In the genomic region with DNA sequence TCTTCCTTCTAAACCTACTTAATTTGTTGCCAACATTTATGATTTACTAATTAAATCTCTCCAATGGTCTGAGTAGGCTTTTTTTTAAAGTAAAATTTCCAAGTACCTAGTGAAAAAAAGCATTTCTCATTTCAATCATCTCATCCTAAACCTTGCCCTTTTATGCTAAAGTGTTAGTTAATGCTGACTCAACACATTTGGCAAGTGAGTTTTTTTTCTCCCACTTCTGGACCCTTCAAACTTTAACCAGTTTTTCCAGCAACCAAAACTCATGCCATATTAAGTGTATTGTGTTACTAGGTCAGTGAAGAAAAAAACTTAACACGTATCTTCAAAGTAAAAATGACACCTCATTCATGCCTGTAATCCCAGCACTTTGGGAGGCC, we compare ENCODE assay signal across 10 cellular contexts.
"Had no signal": no experiment of that assay in that cellular context is flagged by ENCODE, and none has a peak within 500 bp of the region (broad histone marks: within the 10 kb centered on the region; RNA-seq: fewer than 3 reads in every experiment).

No MANE protein-coding gene starts in this region.

- H3K27me3 Mint-ChIP-seq: activated naive CD4-positive, alpha-beta T cell treated with anti-CD3 and anti-CD28 coated beads, Interleukin-2, amount 50 U/mL, for 24 hours had no signal

- H3K4me3 Mint-ChIP-seq: activated naive CD4-positive, alpha-beta T cell treated with anti-CD3 and anti-CD28 coated beads, Interleukin-2, amount 50 U/mL, for 24 hours had no signal

- H3K9me3 Mint-ChIP-seq: activated naive CD4-positive, alpha-beta T cell treated with anti-CD3 and anti-CD28 coated beads, Interleukin-2, amount 50 U/mL, for 24 hours; activated T-helper 2 cell treated with anti-CD3 and anti-CD28 coated beads, Interferon-gamma antibody, Interleukin-2, Interleukin-4, amounts not matched to agents 10 μg/mL and 5 μg/mL and 100 μg/mL, durations not matched to agents 14 hours and 24 hours and 36 hours had no signal

- ATAC-seq: gastroesophageal sphincter, heart right ventricle, left cardiac atrium had no signal

- DNase-seq: activated CD4-positive, alpha-beta T cell treated with anti-CD3 and anti-CD28 coated beads for 48 hours; activated CD8-positive, alpha-beta memory T cell treated with anti-CD3 and anti-CD28 coated beads for 24 hours; heart right ventricle; left cardiac atrium; sigmoid colon; spleen; T-helper 2 cell had no signal

- H3K27ac Mint-ChIP-seq: activated T-helper 2 cell treated with anti-CD3 and anti-CD28 coated beads, Interferon-gamma antibody, Interleukin-2, Interleukin-4, amounts not matched to agents 10 μg/mL and 5 μg/mL and 100 μg/mL, durations not matched to agents 14 hours and 24 hours and 36 hours had no signal
